ENCODE assay signal across 9 cellular contexts in the genomic region with DNA sequence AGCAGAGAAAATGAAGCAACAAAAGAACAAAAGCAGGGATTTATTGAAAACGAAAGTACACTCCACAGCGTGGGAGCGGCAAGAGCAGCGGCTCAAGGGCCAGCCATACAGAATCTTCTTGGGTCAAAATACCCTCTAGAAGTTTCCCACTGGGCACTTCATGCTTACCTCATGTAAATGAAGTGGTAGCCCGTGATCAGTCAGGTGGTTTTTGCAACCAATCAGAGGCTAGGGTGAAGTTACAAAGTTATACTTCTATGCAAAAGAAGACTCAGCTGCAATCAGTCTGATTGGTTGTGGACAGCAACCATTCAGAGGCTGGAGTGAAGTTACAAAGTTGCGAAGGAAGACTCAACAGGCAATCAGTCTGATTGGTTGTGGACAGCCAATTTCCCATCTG. TPM values are rescaled to one million over a fixed set of nuclear protein-coding genes. Genes with fewer than 3 reads are reported as not detected.
A peak's percentile ranks its signal among the peaks of the same experiment; 100 is the strongest.
DNase-seq lines count a peak whose midpoint lies in the region; ATAC-seq lines count a peak whose summit lies in the region.
"Had no signal": no experiment of that assay in that cellular context is flagged by ENCODE, and none has a peak within 500 bp of the region (broad histone marks: within the 10 kb centered on the region; RNA-seq: fewer than 3 reads in every experiment).

No MANE protein-coding gene starts in this region.

- H3K36me3 ChIP-seq in effector memory CD4-positive, alpha-beta T cell (ENCODE audit: control insufficient read depth, insufficient read depth, low read length): no peaks in the 10 kb centered on the region
- no peaks in the 10 kb centered on the region for H3K36me3 ChIP-seq in muscle layer of colon (ENCODE audit: insufficient read depth, low read length)

- H3K4me3 ChIP-seq in effector memory CD4-positive, alpha-beta T cell (ENCODE audit: insufficient read depth, low read depth, low read length, poor library complexity, severe bottlenecking): peak overlapping the region; percentile 48
- peak overlapping the region; percentile 21 to 53 for H3K4me3 ChIP-seq in muscle layer of colon (ENCODE audit: low read depth in 1 of 2, low read length in 2 of 2)

- peak overlapping the region; percentile 28 to 73 for H3K27ac Mint-ChIP-seq in T-cell

- peaks cover 0 to 4% of the 10 kb centered on the region in 2 donors for H3K27me3 Mint-ChIP-seq in T-cell

- peak overlapping the region; percentile 72 to 79 (median 73) for H3K4me3 Mint-ChIP-seq in T-cell

- no peaks in the 10 kb centered on the region for H3K9me3 ChIP-seq in effector memory CD4-positive, alpha-beta T cell (ENCODE audit: control insufficient read depth, low read length)
- no peaks in the 10 kb centered on the region for H3K9me3 ChIP-seq in muscle layer of colon (ENCODE audit: low read length)

- peak; percentile 63 to 92 (median 70) for ATAC-seq in T-cell (replicated peaks in 1 of 4)
- ATAC-seq in GM18868 (IDR thresholded peaks at IDR 0.05; ENCODE audit: unreplicated experiment): no peak

- CTCF ChIA-PET in T-cell (lab: Charles Lee): no interaction called here

- peaks cover 4 to 10% (median 6%) of the 10 kb centered on the region in 3 donors for H3K4me1 Mint-ChIP-seq in T-cell

- H3K36me3 Mint-ChIP-seq in T-cell: no peaks in the 10 kb centered on the region

- H3K27ac ChIP-seq in effector memory CD4-positive, alpha-beta T cell (ENCODE audit: insufficient read depth, low read length, poor library complexity, severe bottlenecking): no peak overlapping the region
- H3K27ac ChIP-seq in muscle layer of colon (ENCODE audit: low read depth, low read length): no peak overlapping the region

- no peaks in the 10 kb centered on the region for H3K4me1 ChIP-seq in effector memory CD4-positive, alpha-beta T cell (ENCODE audit: control insufficient read depth, insufficient read depth, low read length, poor library complexity, severe bottlenecking)
- H3K4me1 ChIP-seq in muscle layer of colon (ENCODE audit: insufficient read depth, low read length): no peaks in the 10 kb centered on the region

- H3K9ac ChIP-seq in muscle layer of colon (ENCODE audit: low read length): no peak overlapping the region

- no peaks in the 10 kb centered on the region for H3K27me3 ChIP-seq in effector memory CD4-positive, alpha-beta T cell (replicated peaks; ENCODE audit: control insufficient read depth, insufficient read depth, low read length, poor library complexity, severe bottlenecking)
- no peaks in the 10 kb centered on the region for H3K27me3 ChIP-seq in muscle layer of colon (ENCODE audit: control insufficient read depth in 1 of 2, insufficient read depth in 2 of 2, low read length in 2 of 2)

- POLR2A ChIA-PET in T-cell (lab: Charles Lee): no interaction called here

- H3K9me3 Mint-ChIP-seq in T-cell: no peaks in the 10 kb centered on the region

- DNase-seq in Ammon's horn (ENCODE audit: low spot score): peak; percentile 63
- DNase-seq in HS-5 (ENCODE audit: low read depth): peak; percentile 34
- peak in 21 of 34 experiments; percentile 1 to 61 (median 13) for DNase-seq in T-cell
- peak; percentile 7 to 34 (median 10) for DNase-seq in effector memory CD4-positive, alpha-beta T cell
- no peak for DNase-seq in NCI-H1092 (lab: John Stamatoyannopoulos, UW)
- no peak for DNase-seq in NCI-H82 treated with DMSO at 0.1 percent for 48 hours (lab: John Stamatoyannopoulos, UW; ENCODE audit: unreplicated experiment)

RNA-seq across cellular contexts. Expression of a gene that starts 37.8 kb away (rescaled TPM):
- total RNA-seq in T-cell: not detected
- total RNA-seq: H1 had no signal

RNA-seq across cellular contexts. Expression of a gene that starts 43.2 kb away (rescaled TPM):
- 10 to 100 TPM; 31.8 to 37.1 (median 32.2) TPM for total RNA-seq in T-cell

Comparison
In these comparisons a context has a peak if more than half of its experiments do, and no peak if none do; other contexts are left out.
1. DNase-seq: peak in Ammon's horn (single experiment), HS-5 (single experiment), T-cell (21 of 34) and effector memory CD4-positive, alpha-beta T cell (3 of 3); none in NCI-H1092 (single experiment) and NCI-H82 treated with DMSO at 0.1 percent for 48 hours (single experiment).